Comparison of ENCODE assay signal across 8 cellular contexts in the genomic region with DNA sequence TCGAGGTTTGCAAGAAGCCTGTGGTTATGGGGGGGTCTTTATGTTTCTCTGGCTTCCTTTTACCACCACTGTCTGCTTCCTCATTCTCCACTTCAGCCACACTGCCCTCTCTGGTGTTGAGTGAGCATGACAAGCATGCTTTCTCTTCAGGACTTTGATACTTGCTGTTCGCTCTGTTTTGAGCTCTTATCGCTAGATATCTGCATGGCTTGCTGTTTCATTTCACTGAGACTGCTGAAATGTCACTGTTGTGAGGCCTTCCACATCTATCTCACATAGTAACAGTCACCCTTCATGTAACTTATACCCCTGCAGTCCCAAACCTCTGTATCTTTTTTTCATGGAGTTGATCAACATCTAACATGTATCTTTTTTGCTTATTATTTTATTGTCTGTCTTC. TPM values are rescaled to one million over a fixed set of nuclear protein-coding genes. Genes with fewer than 3 reads are reported as not detected.
DNase-seq lines count a peak whose midpoint lies in the region; ATAC-seq, FAIRE-seq and TF ChIP-seq lines count a peak whose summit lies in the region.

No MANE protein-coding gene starts in this region.

- peak; percentile 97 for ATAC-seq in HG02852 (IDR thresholded peaks at IDR 0.05; ENCODE audit: unreplicated experiment)
- ATAC-seq in activated CD8-positive, alpha-beta T cell treated with anti-CD3 and anti-CD28 coated beads, Interleukin-2, amount 10 ng/mL, durations not matched to agents 7 days and 5 days: peak; percentile 90

- no peaks in the 10 kb centered on the region for H3K27me3 Mint-ChIP-seq in activated CD8-positive, alpha-beta T cell treated with anti-CD3 and anti-CD28 coated beads, Interleukin-2, amount 10 ng/mL, durations not matched to agents 7 days and 5 days (ENCODE audit: low read depth)

- CTCF ChIA-PET in activated CD8-positive, alpha-beta T cell treated with anti-CD3 and anti-CD28 coated beads, Interleukin-2, amount 10 ng/mL, durations not matched to agents 7 days and 5 days (lab: Charles Lee): interaction anchor here (0.6 to 2.7 kb wide), 17 partner anchors 9 to 191 kb away, joined by 3 to 17 read pairs (median 4); partner anchors contain the start of genes FZD4 and TMEM135

- peaks cover 8% of the 10 kb centered on the region for H3K4me1 Mint-ChIP-seq in activated CD8-positive, alpha-beta T cell treated with anti-CD3 and anti-CD28 coated beads, Interleukin-2, amount 10 ng/mL, durations not matched to agents 7 days and 5 days (ENCODE audit: low read depth)

- peak overlapping the region; percentile 27 for H3K27ac Mint-ChIP-seq in activated CD8-positive, alpha-beta T cell treated with anti-CD3 and anti-CD28 coated beads, Interleukin-2, amount 10 ng/mL, durations not matched to agents 7 days and 5 days

- H3K36me3 Mint-ChIP-seq in activated CD8-positive, alpha-beta T cell treated with anti-CD3 and anti-CD28 coated beads, Interleukin-2, amount 10 ng/mL, durations not matched to agents 7 days and 5 days (ENCODE audit: low read depth): peaks cover 30% of the 10 kb centered on the region

- H3K4me3 Mint-ChIP-seq in activated CD8-positive, alpha-beta T cell treated with anti-CD3 and anti-CD28 coated beads, Interleukin-2, amount 10 ng/mL, durations not matched to agents 7 days and 5 days: no peak overlapping the region

- DNase-seq in AG20443 (ENCODE audit: low spot score) (peak; percentile 35), GM12892 (ENCODE audit: insufficient read length) (peak; percentile 9), NCI-H2196 treated with DMSO at 0.1 percent for 48 hours (lab: John Stamatoyannopoulos, UW; ENCODE audit: unreplicated experiment) (peak; percentile 3), glomerular visceral epithelial cell (ENCODE audit: extremely low spot score) (peak; percentile 18), renal cortical epithelial cell (ENCODE audit: low read depth) (peak; percentile 58), putamen (ENCODE audit: low spot score) (no peak)
- peak; percentile 64 for DNase-seq in activated CD8-positive, alpha-beta T cell treated with anti-CD3 and anti-CD28 coated beads, Interleukin-2, amount 10 ng/mL, durations not matched to agents 7 days and 5 days

- FAIRE-seq in GM12892 (lab: Jason Lieb, UNC): peak; percentile 69

- no peak for TF ChIP-seq POLR2A in GM12892 (IDR thresholded peaks at IDR 0.05; ENCODE audit: low read depth, low read length)

- POLR2A ChIA-PET in activated CD8-positive, alpha-beta T cell treated with anti-CD3 and anti-CD28 coated beads, Interleukin-2, amount 10 ng/mL, durations not matched to agents 7 days and 5 days (lab: Charles Lee): interaction anchor here (2.2 kb wide), 1 partner anchor 60 kb away, joined by 8 read pairs; the partner anchor contains the start of gene TMEM135

- peaks cover 7% of the 10 kb centered on the region for H3K9me3 Mint-ChIP-seq in activated CD8-positive, alpha-beta T cell treated with anti-CD3 and anti-CD28 coated beads, Interleukin-2, amount 10 ng/mL, durations not matched to agents 7 days and 5 days (ENCODE audit: insufficient read depth)

RNA-seq across cellular contexts. Expression of gene TMEM135, which starts 59.8 kb away (rescaled TPM):
- 19.3 TPM for polyA plus RNA-seq in GM12892 (2012; ENCODE audit: missing spikeins)
- total RNA-seq in activated CD8-positive, alpha-beta T cell treated with anti-CD3 and anti-CD28 coated beads, Interleukin-2, amount 10 ng/mL, durations not matched to agents 7 days and 5 days: 10 to 100 TPM; 37.2 to 39.8 TPM
- total RNA-seq in renal cortical epithelial cell: 21.0 and 22.1 TPM in 2 replicates
